ENCODE assay signal across 21 cellular contexts in the genomic region with DNA sequence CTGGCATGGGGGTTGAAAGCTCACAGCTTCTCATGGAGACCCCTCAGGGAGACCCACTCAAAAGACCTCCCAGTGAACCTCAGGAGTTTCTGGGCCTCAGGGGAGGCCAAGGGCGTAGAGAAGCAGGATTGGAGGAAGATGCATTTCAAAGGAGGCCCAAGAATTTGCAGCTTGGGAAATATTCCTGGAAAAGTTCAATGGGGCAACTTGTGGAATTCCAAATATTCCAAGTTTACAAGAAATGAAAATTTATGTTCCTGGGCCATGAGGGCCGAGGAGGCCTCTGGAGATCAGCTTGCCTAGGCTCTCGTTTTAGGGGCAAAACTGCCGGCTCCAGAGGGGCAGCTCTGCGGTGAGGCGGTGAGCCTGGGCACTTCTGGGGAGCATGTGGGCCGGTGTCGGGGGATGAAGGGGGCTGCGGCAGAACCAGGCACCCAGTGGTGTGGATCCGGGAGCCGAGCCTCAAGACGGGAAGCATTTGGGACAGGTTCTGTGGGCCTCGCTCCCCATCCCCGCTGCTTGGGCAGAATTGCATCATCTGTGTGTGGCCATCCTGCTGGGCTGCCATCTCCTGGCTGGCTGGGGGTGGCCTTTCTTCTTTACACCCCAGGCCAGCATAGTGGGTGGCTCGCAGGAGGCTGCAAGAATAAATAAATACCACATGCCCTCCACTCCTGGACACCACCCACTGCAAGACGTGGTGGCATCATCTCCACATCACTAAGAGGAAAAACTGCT. TPM values are rescaled to one million over a fixed set of nuclear protein-coding genes. Genes with fewer than 3 reads are reported as not detected.
DNase-seq lines count a peak whose midpoint lies in the region; ATAC-seq and TF ChIP-seq lines count a peak whose summit lies in the region.
"Had no signal": no experiment of that assay in that cellular context is flagged by ENCODE, and none has a peak within 500 bp of the region (broad histone marks: within the 10 kb centered on the region; RNA-seq: fewer than 3 reads in every experiment).

No MANE protein-coding gene starts in this region.

- H3K9me3 ChIP-seq in liver (ENCODE audit: control insufficient read depth in 4 of 4, low read length in 3 of 4) (peaks cover 0 to 12% (median 3%) of the 10 kb centered on the region in 4 donors), spleen (peaks cover 0 to 18% (median 16%) of the 10 kb centered on the region in 8 donors)
- H3K9me3 ChIP-seq: gastrocnemius medialis had no signal

- H3K9me3 Mint-ChIP-seq in stimulated activated naive B cell treated with anti-CD40 and anti-IgM and Interleukin-4, amounts not matched to agents 10 μg/mL and 1 μg/mL and 100 μg/mL, for 72 hours, result peaks cover 0 to 5% of the 10 kb centered on the region in 2 donors

- DNase-seq in GM03348 (ENCODE audit: low spot score) (peak; percentile 85), amniotic epithelial cell (ENCODE audit: low read depth) (peak; percentile 81), spleen (peak; percentile 62), amygdala (lab: John Stamatoyannopoulos, UW) (no peak), cerebellum (ENCODE audit: low spot score) (no peak)
- DNase-seq in stimulated activated naive B cell treated with anti-CD40 and anti-IgM and Interleukin-4, amounts not matched to agents 10 μg/mL and 1 μg/mL and 100 μg/mL, for 72 hours, result no peak
- DNase-seq: activated CD4-positive, alpha-beta T cell treated with anti-CD3 and anti-CD28 coated beads, Interleukin-2, amount 50 U/mL, for 4 hours; activated naive CD8-positive, alpha-beta T cell treated with anti-CD3 and anti-CD28 coated beads, Interleukin-2, amount 10 ng/mL, durations not matched to agents 7 days and 5 days; activated T-cell treated with anti-CD3 and anti-CD28 coated beads, Interleukin-2, amount 50 U/mL, for 4 hours; caudate nucleus; endodermal cell; gastrocnemius medialis; mammary epithelial cell; NCI-H1417; NCI-H345; SHP77 treated with DMSO at 0.1 percent for 48 hours; stimulated activated CD4-positive, alpha-beta T cell treated with anti-CD3 and anti-CD28 coated beads, Interleukin-4, amount 100 ng/mL, for 1 hour had no signal

- no peak overlapping the region for H3K27ac Mint-ChIP-seq in stimulated activated naive B cell treated with anti-CD40 and anti-IgM and Interleukin-4, amounts not matched to agents 10 μg/mL and 1 μg/mL and 100 μg/mL, for 72 hours
- H3K27ac Mint-ChIP-seq: activated naive CD8-positive, alpha-beta T cell treated with anti-CD3 and anti-CD28 coated beads, Interleukin-2, amount 10 ng/mL, durations not matched to agents 7 days and 5 days; endodermal cell had no signal

- no peak for TF ChIP-seq CTCF in liver (IDR thresholded peaks at IDR 0.05; ENCODE audit: low read depth, low read length, missing input control)
- no peak for TF ChIP-seq CTCF in spleen (IDR thresholded peaks at IDR 0.05 in 8 of 11, conservative IDR thresholded peaks at IDR 0.05 in 3 of 11)

- no peak overlapping the region for H3K4me3 ChIP-seq in liver (ENCODE audit: low read depth in 1 of 3, low read length in 3 of 3)
- no peak overlapping the region for H3K4me3 ChIP-seq in spleen
- H3K4me3 ChIP-seq: gastrocnemius medialis had no signal

- H3K27ac ChIP-seq in liver (ENCODE audit: low read depth in 1 of 2, low read length in 2 of 2) (no peak overlapping the region), spleen (peak overlapping the region in 5 of 8 donors; percentile 5 to 66 (median 34))
- H3K27ac ChIP-seq: gastrocnemius medialis had no signal

- 71% methylated on average over 16 of the region's 16 CpGs for WGBS in liver
- 62 to 80% (median 72%) methylated on average over 16 of the region's 16 CpGs for WGBS in spleen, 5 donors

- no peaks in the 10 kb centered on the region for H3K4me1 Mint-ChIP-seq in stimulated activated naive B cell treated with anti-CD40 and anti-IgM and Interleukin-4, amounts not matched to agents 10 μg/mL and 1 μg/mL and 100 μg/mL, for 72 hours
- H3K4me1 Mint-ChIP-seq: activated naive CD8-positive, alpha-beta T cell treated with anti-CD3 and anti-CD28 coated beads, Interleukin-2, amount 10 ng/mL, durations not matched to agents 7 days and 5 days had no signal

- no peak for ATAC-seq in stimulated activated naive B cell treated with anti-CD40 and anti-IgM and Interleukin-4, amounts not matched to agents 10 μg/mL and 1 μg/mL and 100 μg/mL, for 72 hours (replicated peaks)
- no peak for ATAC-seq in GM19463 (IDR thresholded peaks at IDR 0.05; ENCODE audit: unreplicated experiment)
- ATAC-seq: activated T-cell treated with anti-CD3 and anti-CD28 coated beads, Interleukin-2, amount 50 U/mL, for 4 hours; gastrocnemius medialis; HCT116 had no signal

- TF ChIP-seq POLR2A in spleen (IDR thresholded peaks at IDR 0.05), result no peak

- H3K36me3 ChIP-seq in liver (ENCODE audit: control insufficient read depth in 4 of 4, insufficient read depth in 3 of 4, low read depth in 1 of 4, low read length in 3 of 4) (no peaks in the 10 kb centered on the region), spleen (no peaks in the 10 kb centered on the region)
- H3K36me3 ChIP-seq: gastrocnemius medialis had no signal

- H3K4me1 ChIP-seq in liver (ENCODE audit: control insufficient read depth in 4 of 4, insufficient read depth in 4 of 4, low read length in 3 of 4) (no peaks in the 10 kb centered on the region), spleen (no peaks in the 10 kb centered on the region)
- H3K4me1 ChIP-seq: gastrocnemius medialis had no signal

- no peak overlapping the region for H3K9ac ChIP-seq in liver (ENCODE audit: low read depth in 1 of 2, low read length in 2 of 2)

- intact Hi-C loops in spleen (cut with DNase I; ENCODE audit: low total_unique reads), result no loop called here

- H3K27me3 ChIP-seq in liver (ENCODE audit: control insufficient read depth in 4 of 4, insufficient read depth in 4 of 4, low read length in 3 of 4) (no peaks in the 10 kb centered on the region), spleen (replicated peaks in 1 of 7) (no peaks in the 10 kb centered on the region)
- H3K27me3 ChIP-seq: gastrocnemius medialis had no signal

- TF ChIP-seq RAD21 in liver (IDR thresholded peaks at IDR 0.05), result no peak

- no peak overlapping the region for H3K4me3 Mint-ChIP-seq in stimulated activated naive B cell treated with anti-CD40 and anti-IgM and Interleukin-4, amounts not matched to agents 10 μg/mL and 1 μg/mL and 100 μg/mL, for 72 hours
- H3K4me3 Mint-ChIP-seq: activated naive CD8-positive, alpha-beta T cell treated with anti-CD3 and anti-CD28 coated beads, Interleukin-2, amount 10 ng/mL, durations not matched to agents 7 days and 5 days; activated T-cell treated with anti-CD3 and anti-CD28 coated beads, Interleukin-2, amount 50 U/mL, for 4 hours; endodermal cell had no signal

- H3K27me3 Mint-ChIP-seq in stimulated activated naive B cell treated with anti-CD40 and anti-IgM and Interleukin-4, amounts not matched to agents 10 μg/mL and 1 μg/mL and 100 μg/mL, for 72 hours, result peaks cover 0 to 12% of the 10 kb centered on the region in 2 donors
- H3K27me3 Mint-ChIP-seq: activated naive CD8-positive, alpha-beta T cell treated with anti-CD3 and anti-CD28 coated beads, Interleukin-2, amount 10 ng/mL, durations not matched to agents 7 days and 5 days had no signal

- no peaks in the 10 kb centered on the region for H3K36me3 Mint-ChIP-seq in stimulated activated naive B cell treated with anti-CD40 and anti-IgM and Interleukin-4, amounts not matched to agents 10 μg/mL and 1 μg/mL and 100 μg/mL, for 72 hours
- H3K36me3 Mint-ChIP-seq: activated naive CD8-positive, alpha-beta T cell treated with anti-CD3 and anti-CD28 coated beads, Interleukin-2, amount 10 ng/mL, durations not matched to agents 7 days and 5 days had no signal

TF ChIP-seq in liver, 16 proteins besides CTCF, POLR2A, EP300 and RAD21:
- TF ChIP-seq EGR1 (IDR thresholded peaks at IDR 0.05; ENCODE audit: low read depth in 2 of 2), result no peak
- TF ChIP-seq NR2F2 (IDR thresholded peaks at IDR 0.05), result peak; percentile 74
- no peak for TF ChIP-seq HNF4G (IDR thresholded peaks at IDR 0.05)
- TF ChIP-seq, protein P1, sequence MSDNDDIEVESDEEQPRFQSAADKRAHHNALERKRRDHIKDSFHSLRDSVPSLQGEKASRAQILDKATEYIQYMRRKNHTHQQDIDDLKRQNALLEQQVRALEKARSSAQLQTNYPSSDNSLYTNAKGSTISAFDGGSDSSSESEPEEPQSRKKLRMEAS (IDR thresholded peaks at IDR 0.05), result no peak

RNA-seq across cellular contexts. Expression of gene GPR78, which starts 54.6 kb away (rescaled TPM):
- not detected for total RNA-seq in liver
- polyA plus RNA-seq in liver, result not detected
- 1 to 10 TPM in 1 of 7 donors, under 1 TPM in 3, not detected in 3; 0.07 to 1.5 (median 0.14) TPM for total RNA-seq in spleen
- polyA plus RNA-seq in spleen, result under 1 TPM in 1 of 3 donors, not detected in 2; 0.09 TPM
- 0.73 TPM for total RNA-seq in cerebellum
- total RNA-seq: activated naive CD8-positive, alpha-beta T cell treated with anti-CD3 and anti-CD28 coated beads, Interleukin-2, amount 10 ng/mL, durations not matched to agents 7 days and 5 days; activated T-cell treated with anti-CD3 and anti-CD28 coated beads, Interleukin-2, amount 50 U/mL, for 4 hours; gastrocnemius medialis; mammary epithelial cell had no signal
- polyA plus RNA-seq: mammary epithelial cell, neural cell had no signal

Comparison
In these comparisons a context has a peak if more than half of its experiments do, and no peak if none do; other contexts are left out.
1. DNase-seq: peak in GM03348 (single experiment), amniotic epithelial cell (single experiment) and spleen (single experiment); none in stimulated activated naive B cell treated with anti-CD40 and anti-IgM and Interleukin-4, amounts not matched to agents 10 μg/mL and 1 μg/mL and 100 μg/mL, for 72 hours (single experiment), amygdala (0 of 56) and cerebellum (single experiment).
2. H3K27ac ChIP-seq: peak in spleen (5 of 8); none in liver (0 of 2).